1 cellular context compared by ENCODE assay signal in the genomic region with DNA sequence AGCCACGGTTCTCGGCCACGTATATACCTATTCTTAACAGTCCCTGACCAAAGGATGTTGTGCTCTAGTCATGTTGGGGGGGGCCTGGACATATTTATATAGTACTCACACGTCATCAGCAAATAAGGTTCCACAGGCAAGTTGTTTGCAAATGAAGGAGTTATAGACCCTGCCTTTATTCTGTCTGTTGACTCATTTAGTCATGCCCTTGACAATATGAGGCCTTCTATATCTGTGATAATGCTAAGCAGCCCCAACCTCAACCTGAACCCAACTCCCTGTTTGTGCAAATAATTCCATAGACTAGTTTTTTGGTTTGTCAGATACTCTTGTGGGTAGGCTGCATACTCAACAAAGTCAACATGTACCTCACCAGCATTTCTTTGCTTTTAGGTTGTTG.
TF ChIP-seq lines count a peak whose summit lies in the region.

No MANE protein-coding gene starts in this region.

TF ChIP-seq in HepG2, 621 proteins besides CTCF, POLR2A, EP300 and RAD21:
- TF ChIP-seq RARA (CRISPR knock-in tag; IDR thresholded peaks at IDR 0.05) = peak; percentile 56
- no peak for TF ChIP-seq PLRG1 (conservative IDR thresholded peaks at IDR 0.05)
- no peak for TF ChIP-seq TMF1 (CRISPR knock-in tag; IDR thresholded peaks at IDR 0.05; ENCODE audit: low read depth)
- TF ChIP-seq, protein P1, sequence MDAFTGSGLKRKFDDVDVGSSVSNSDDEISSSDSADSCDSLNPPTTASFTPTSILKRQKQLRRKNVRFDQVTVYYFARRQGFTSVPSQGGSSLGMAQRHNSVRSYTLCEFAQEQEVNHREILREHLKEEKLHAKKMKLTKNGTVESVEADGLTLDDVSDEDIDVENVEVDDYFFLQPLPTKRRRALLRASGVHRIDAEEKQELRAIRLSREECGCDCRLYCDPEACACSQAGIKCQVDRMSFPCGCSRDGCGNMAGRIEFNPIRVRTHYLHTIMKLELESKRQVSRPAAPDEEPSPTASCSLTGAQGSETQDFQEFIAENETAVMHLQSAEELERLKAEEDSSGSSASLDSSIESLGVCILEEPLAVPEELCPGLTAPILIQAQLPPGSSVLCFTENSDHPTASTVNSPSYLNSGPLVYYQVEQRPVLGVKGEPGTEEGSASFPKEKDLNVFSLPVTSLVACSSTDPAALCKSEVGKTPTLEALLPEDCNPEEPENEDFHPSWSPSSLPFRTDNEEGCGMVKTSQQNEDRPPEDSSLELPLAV (CRISPR knock-in tag; conservative IDR thresholded peaks at IDR 0.05; ENCODE audit: low read depth) = no peak
- TF ChIP-seq CREM (IDR thresholded peaks at IDR 0.05) = peak; percentile 27; the same call in 1 of the 2 replicates
- TF ChIP-seq CREM (CRISPR knock-in tag; IDR thresholded peaks at IDR 0.05) = no peak
- TF ChIP-seq ZNF431 (CRISPR knock-in tag; IDR thresholded peaks at IDR 0.05; ENCODE audit: borderline replicate concordance, low read depth) = no peak
- TF ChIP-seq U2AF2 (IDR thresholded peaks at IDR 0.05; ENCODE audit: low read depth, low read length) = no peak
- no peak for TF ChIP-seq SALL2 (CRISPR knock-in tag; IDR thresholded peaks at IDR 0.05)
- TF ChIP-seq, protein P2, sequence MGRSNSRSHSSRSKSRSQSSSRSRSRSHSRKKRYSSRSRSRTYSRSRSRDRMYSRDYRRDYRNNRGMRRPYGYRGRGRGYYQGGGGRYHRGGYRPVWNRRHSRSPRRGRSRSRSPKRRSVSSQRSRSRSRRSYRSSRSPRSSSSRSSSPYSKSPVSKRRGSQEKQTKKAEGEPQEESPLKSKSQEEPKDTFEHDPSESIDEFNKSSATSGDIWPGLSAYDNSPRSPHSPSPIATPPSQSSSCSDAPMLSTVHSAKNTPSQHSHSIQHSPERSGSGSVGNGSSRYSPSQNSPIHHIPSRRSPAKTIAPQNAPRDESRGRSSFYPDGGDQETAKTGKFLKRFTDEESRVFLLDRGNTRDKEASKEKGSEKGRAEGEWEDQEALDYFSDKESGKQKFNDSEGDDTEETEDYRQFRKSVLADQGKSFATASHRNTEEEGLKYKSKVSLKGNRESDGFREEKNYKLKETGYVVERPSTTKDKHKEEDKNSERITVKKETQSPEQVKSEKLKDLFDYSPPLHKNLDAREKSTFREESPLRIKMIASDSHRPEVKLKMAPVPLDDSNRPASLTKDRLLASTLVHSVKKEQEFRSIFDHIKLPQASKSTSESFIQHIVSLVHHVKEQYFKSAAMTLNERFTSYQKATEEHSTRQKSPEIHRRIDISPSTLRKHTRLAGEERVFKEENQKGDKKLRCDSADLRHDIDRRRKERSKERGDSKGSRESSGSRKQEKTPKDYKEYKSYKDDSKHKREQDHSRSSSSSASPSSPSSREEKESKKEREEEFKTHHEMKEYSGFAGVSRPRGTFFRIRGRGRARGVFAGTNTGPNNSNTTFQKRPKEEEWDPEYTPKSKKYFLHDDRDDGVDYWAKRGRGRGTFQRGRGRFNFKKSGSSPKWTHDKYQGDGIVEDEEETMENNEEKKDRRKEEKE (IDR thresholded peaks at IDR 0.05) = no peak
- no peak for TF ChIP-seq EZH2 (conservative IDR thresholded peaks at IDR 0.05; ENCODE audit: low read depth, low read length)
- TF ChIP-seq ZC3H13 (CRISPR knock-in tag; IDR thresholded peaks at IDR 0.05) = no peak
- no peak for TF ChIP-seq CC2D1A (CRISPR knock-in tag; IDR thresholded peaks at IDR 0.05)
- TF ChIP-seq, protein P3, sequence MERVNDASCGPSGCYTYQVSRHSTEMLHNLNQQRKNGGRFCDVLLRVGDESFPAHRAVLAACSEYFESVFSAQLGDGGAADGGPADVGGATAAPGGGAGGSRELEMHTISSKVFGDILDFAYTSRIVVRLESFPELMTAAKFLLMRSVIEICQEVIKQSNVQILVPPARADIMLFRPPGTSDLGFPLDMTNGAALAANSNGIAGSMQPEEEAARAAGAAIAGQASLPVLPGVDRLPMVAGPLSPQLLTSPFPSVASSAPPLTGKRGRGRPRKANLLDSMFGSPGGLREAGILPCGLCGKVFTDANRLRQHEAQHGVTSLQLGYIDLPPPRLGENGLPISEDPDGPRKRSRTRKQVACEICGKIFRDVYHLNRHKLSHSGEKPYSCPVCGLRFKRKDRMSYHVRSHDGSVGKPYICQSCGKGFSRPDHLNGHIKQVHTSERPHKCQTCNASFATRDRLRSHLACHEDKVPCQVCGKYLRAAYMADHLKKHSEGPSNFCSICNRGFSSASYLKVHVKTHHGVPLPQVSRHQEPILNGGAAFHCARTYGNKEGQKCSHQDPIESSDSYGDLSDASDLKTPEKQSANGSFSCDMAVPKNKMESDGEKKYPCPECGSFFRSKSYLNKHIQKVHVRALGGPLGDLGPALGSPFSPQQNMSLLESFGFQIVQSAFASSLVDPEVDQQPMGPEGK (CRISPR knock-in tag; IDR thresholded peaks at IDR 0.05) = peak; percentile 19; the same call in 1 of the 2 replicates
- TF ChIP-seq, protein P4, sequence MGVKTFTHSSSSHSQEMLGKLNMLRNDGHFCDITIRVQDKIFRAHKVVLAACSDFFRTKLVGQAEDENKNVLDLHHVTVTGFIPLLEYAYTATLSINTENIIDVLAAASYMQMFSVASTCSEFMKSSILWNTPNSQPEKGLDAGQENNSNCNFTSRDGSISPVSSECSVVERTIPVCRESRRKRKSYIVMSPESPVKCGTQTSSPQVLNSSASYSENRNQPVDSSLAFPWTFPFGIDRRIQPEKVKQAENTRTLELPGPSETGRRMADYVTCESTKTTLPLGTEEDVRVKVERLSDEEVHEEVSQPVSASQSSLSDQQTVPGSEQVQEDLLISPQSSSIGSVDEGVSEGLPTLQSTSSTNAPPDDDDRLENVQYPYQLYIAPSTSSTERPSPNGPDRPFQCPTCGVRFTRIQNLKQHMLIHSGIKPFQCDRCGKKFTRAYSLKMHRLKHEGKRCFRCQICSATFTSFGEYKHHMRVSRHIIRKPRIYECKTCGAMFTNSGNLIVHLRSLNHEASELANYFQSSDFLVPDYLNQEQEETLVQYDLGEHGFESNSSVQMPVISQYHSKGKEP (CRISPR knock-in tag; IDR thresholded peaks at IDR 0.05) = no peak
- no peak for TF ChIP-seq ZSCAN31 (CRISPR knock-in tag; IDR thresholded peaks at IDR 0.05; ENCODE audit: low read depth)
- TF ChIP-seq ISL2 (CRISPR knock-in tag; IDR thresholded peaks at IDR 0.05) = no peak
- TF ChIP-seq ERF (CRISPR knock-in tag; IDR thresholded peaks at IDR 0.05) = no peak
- TF ChIP-seq, protein P5, sequence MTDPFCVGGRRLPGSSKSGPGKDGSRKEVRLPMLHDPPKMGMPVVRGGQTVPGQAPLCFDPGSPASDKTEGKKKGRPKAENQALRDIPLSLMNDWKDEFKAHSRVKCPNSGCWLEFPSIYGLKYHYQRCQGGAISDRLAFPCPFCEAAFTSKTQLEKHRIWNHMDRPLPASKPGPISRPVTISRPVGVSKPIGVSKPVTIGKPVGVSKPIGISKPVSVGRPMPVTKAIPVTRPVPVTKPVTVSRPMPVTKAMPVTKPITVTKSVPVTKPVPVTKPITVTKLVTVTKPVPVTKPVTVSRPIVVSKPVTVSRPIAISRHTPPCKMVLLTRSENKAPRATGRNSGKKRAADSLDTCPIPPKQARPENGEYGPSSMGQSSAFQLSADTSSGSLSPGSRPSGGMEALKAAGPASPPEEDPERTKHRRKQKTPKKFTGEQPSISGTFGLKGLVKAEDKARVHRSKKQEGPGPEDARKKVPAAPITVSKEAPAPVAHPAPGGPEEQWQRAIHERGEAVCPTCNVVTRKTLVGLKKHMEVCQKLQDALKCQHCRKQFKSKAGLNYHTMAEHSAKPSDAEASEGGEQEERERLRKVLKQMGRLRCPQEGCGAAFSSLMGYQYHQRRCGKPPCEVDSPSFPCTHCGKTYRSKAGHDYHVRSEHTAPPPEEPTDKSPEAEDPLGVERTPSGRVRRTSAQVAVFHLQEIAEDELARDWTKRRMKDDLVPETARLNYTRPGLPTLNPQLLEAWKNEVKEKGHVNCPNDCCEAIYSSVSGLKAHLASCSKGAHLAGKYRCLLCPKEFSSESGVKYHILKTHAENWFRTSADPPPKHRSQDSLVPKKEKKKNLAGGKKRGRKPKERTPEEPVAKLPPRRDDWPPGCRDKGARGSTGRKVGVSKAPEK (CRISPR knock-in tag; IDR thresholded peaks at IDR 0.05; ENCODE audit: borderline replicate concordance) = no peak
- TF ChIP-seq BCL6 (CRISPR knock-in tag; IDR thresholded peaks at IDR 0.05) = no peak
- no peak for TF ChIP-seq ZNF446 (CRISPR knock-in tag; IDR thresholded peaks at IDR 0.05)
TF ChIP-seq in HepG2: peak in this region for 3.
